In the genomic region with DNA sequence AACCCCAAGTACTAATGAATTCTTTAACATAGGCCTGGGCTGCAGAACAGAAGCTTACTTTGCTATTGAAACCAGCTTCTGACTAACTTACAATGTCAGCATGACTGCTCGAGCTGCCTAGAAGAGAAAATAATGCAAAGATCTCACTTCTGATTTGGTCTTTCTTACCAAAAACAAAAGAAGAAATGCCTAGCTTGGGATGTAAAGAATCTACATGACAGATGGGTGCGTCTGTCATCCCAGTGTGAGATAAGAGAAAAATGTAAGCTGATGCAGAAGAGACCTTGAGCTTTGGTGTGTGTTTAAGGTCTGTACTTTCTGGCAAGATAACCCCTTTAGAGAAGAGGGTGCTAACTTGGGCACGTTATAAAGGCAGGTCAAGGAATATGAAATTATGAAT, we compare ENCODE assay signal across 1 cellular context.
TF ChIP-seq lines count a peak whose summit lies in the region.

No MANE protein-coding gene starts in this region.

TF ChIP-seq in HepG2, 621 proteins besides CTCF, POLR2A, EP300 and RAD21 (continues in another document):
- TF ChIP-seq FOXP1 (IDR thresholded peaks at IDR 0.05) (no peak), FOXP1 (CRISPR knock-in tag; IDR thresholded peaks at IDR 0.05) (peak; percentile 49; the same call in 1 of the 2 replicates), ZNF230 (CRISPR knock-in tag; IDR thresholded peaks at IDR 0.05) (no peak), SOX6 (IDR thresholded peaks at IDR 0.05) (no peak), SOX6 (CRISPR knock-in tag; IDR thresholded peaks at IDR 0.05) (peak; percentile 70; the same call in 1 of the 2 replicates), NCOA2 (CRISPR knock-in tag; IDR thresholded peaks at IDR 0.05) (peak; percentile 55), MED1 (CRISPR knock-in tag; IDR thresholded peaks at IDR 0.05) (peak; percentile 58), MXI1 (IDR thresholded peaks at IDR 0.05; ENCODE audit: borderline replicate concordance, low read depth, low read length) (no peak), SAP130 (CRISPR knock-in tag; IDR thresholded peaks at IDR 0.05; ENCODE audit: low read depth) (peak; percentile 72), NFE2 (CRISPR knock-in tag; IDR thresholded peaks at IDR 0.05) (no peak), HOXD1 (CRISPR knock-in tag; IDR thresholded peaks at IDR 0.05) (0 out of 2 replicates have a peak, but pooled peaks have one; percentile 30), SIX4 (CRISPR knock-in tag; IDR thresholded peaks at IDR 0.05) (peak; percentile 42; the same call in 1 of the 2 replicates), CREM (IDR thresholded peaks at IDR 0.05) (peak; percentile 35; the same call in 1 of the 2 replicates), CREM (CRISPR knock-in tag; IDR thresholded peaks at IDR 0.05) (no peak), THAP11 (CRISPR knock-in tag; IDR thresholded peaks at IDR 0.05) (0 out of 2 replicates have a peak, but pooled peaks have one; percentile 17), SOX5 (CRISPR knock-in tag; IDR thresholded peaks at IDR 0.05; ENCODE audit: borderline replicate concordance) (peak; percentile 51), HNF4A (CRISPR knock-in tag; IDR thresholded peaks at IDR 0.05) (peak; percentile 84), CAMTA2 (CRISPR knock-in tag; IDR thresholded peaks at IDR 0.05; ENCODE audit: borderline replicate concordance) (no peak), RXRB (CRISPR knock-in tag; IDR thresholded peaks at IDR 0.05; ENCODE audit: borderline replicate concordance) (peak; percentile 11; the same call in 1 of the 2 replicates)
- TF ChIP-seq, protein P1, sequence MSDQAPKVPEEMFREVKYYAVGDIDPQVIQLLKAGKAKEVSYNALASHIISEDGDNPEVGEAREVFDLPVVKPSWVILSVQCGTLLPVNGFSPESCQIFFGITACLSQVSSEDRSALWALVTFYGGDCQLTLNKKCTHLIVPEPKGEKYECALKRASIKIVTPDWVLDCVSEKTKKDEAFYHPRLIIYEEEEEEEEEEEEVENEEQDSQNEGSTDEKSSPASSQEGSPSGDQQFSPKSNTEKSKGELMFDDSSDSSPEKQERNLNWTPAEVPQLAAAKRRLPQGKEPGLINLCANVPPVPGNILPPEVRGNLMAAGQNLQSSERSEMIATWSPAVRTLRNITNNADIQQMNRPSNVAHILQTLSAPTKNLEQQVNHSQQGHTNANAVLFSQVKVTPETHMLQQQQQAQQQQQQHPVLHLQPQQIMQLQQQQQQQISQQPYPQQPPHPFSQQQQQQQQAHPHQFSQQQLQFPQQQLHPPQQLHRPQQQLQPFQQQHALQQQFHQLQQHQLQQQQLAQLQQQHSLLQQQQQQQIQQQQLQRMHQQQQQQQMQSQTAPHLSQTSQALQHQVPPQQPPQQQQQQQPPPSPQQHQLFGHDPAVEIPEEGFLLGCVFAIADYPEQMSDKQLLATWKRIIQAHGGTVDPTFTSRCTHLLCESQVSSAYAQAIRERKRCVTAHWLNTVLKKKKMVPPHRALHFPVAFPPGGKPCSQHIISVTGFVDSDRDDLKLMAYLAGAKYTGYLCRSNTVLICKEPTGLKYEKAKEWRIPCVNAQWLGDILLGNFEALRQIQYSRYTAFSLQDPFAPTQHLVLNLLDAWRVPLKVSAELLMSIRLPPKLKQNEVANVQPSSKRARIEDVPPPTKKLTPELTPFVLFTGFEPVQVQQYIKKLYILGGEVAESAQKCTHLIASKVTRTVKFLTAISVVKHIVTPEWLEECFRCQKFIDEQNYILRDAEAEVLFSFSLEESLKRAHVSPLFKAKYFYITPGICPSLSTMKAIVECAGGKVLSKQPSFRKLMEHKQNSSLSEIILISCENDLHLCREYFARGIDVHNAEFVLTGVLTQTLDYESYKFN (CRISPR knock-in tag; conservative IDR thresholded peaks at IDR 0.05), result peak; percentile 76
- TF ChIP-seq, protein P2, sequence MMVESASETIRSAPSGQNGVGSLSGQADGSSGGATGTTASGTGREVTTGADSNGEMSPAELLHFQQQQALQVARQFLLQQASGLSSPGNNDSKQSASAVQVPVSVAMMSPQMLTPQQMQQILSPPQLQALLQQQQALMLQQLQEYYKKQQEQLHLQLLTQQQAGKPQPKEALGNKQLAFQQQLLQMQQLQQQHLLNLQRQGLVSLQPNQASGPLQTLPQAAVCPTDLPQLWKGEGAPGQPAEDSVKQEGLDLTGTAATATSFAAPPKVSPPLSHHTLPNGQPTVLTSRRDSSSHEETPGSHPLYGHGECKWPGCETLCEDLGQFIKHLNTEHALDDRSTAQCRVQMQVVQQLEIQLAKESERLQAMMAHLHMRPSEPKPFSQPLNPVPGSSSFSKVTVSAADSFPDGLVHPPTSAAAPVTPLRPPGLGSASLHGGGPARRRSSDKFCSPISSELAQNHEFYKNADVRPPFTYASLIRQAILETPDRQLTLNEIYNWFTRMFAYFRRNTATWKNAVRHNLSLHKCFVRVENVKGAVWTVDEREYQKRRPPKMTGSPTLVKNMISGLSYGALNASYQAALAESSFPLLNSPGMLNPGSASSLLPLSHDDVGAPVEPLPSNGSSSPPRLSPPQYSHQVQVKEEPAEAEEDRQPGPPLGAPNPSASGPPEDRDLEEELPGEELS (CRISPR knock-in tag; IDR thresholded peaks at IDR 0.05), result peak; percentile 41; the same call in 1 of the 2 replicates
- TF ChIP-seq, protein P3, sequence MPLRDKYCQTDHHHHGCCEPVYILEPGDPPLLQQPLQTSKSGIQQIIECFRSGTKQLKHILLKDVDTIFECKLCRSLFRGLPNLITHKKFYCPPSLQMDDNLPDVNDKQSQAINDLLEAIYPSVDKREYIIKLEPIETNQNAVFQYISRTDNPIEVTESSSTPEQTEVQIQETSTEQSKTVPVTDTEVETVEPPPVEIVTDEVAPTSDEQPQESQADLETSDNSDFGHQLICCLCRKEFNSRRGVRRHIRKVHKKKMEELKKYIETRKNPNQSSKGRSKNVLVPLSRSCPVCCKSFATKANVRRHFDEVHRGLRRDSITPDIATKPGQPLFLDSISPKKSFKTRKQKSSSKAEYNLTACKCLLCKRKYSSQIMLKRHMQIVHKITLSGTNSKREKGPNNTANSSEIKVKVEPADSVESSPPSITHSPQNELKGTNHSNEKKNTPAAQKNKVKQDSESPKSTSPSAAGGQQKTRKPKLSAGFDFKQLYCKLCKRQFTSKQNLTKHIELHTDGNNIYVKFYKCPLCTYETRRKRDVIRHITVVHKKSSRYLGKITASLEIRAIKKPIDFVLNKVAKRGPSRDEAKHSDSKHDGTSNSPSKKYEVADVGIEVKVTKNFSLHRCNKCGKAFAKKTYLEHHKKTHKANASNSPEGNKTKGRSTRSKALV (CRISPR knock-in tag; IDR thresholded peaks at IDR 0.05), result no peak
- TF ChIP-seq, protein P4, sequence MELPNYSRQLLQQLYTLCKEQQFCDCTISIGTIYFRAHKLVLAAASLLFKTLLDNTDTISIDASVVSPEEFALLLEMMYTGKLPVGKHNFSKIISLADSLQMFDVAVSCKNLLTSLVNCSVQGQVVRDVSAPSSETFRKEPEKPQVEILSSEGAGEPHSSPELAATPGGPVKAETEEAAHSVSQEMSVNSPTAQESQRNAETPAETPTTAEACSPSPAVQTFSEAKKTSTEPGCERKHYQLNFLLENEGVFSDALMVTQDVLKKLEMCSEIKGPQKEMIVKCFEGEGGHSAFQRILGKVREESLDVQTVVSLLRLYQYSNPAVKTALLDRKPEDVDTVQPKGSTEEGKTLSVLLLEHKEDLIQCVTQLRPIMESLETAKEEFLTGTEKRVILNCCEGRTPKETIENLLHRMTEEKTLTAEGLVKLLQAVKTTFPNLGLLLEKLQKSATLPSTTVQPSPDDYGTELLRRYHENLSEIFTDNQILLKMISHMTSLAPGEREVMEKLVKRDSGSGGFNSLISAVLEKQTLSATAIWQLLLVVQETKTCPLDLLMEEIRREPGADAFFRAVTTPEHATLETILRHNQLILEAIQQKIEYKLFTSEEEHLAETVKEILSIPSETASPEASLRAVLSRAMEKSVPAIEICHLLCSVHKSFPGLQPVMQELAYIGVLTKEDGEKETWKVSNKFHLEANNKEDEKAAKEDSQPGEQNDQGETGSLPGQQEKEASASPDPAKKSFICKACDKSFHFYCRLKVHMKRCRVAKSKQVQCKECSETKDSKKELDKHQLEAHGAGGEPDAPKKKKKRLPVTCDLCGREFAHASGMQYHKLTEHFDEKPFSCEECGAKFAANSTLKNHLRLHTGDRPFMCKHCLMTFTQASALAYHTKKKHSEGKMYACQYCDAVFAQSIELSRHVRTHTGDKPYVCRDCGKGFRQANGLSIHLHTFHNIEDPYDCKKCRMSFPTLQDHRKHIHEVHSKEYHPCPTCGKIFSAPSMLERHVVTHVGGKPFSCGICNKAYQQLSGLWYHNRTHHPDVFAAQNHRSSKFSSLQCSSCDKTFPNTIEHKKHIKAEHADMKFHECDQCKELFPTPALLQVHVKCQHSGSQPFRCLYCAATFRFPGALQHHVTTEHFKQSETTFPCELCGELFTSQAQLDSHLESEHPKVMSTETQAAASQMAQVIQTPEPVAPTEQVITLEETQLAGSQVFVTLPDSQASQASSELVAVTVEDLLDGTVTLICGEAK (IDR thresholded peaks at IDR 0.05), result no peak
- TF ChIP-seq, protein P4 (CRISPR knock-in tag; IDR thresholded peaks at IDR 0.05), result no peak
- TF ChIP-seq, protein P5, sequence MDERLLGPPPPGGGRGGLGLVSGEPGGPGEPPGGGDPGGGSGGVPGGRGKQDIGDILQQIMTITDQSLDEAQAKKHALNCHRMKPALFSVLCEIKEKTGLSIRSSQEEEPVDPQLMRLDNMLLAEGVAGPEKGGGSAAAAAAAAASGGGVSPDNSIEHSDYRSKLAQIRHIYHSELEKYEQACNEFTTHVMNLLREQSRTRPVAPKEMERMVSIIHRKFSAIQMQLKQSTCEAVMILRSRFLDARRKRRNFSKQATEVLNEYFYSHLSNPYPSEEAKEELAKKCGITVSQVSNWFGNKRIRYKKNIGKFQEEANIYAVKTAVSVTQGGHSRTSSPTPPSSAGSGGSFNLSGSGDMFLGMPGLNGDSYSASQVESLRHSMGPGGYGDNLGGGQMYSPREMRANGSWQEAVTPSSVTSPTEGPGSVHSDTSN (CRISPR knock-in tag; IDR thresholded peaks at IDR 0.05), result 0 out of 2 replicates have a peak, but pooled peaks have one; percentile 17
- TF ChIP-seq, protein P6, sequence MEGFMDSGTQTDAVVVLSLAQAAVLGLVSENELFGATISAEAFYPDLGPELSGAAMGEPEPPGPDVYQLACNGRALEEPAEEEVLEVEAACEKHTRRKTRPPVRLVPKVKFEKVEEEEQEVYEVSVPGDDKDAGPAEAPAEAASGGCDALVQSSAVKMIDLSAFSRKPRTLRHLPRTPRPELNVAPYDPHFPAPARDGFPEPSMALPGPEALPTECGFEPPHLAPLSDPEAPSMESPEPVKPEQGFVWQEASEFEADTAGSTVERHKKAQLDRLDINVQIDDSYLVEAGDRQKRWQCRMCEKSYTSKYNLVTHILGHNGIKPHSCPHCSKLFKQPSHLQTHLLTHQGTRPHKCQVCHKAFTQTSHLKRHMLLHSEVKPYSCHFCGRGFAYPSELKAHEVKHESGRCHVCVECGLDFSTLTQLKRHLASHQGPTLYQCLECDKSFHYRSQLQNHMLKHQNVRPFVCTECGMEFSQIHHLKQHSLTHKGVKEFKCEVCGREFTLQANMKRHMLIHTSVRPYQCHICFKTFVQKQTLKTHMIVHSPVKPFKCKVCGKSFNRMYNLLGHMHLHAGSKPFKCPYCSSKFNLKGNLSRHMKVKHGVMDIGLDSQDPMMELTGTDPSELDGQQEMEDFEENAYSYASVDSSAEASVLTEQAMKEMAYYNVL (CRISPR knock-in tag; IDR thresholded peaks at IDR 0.05; ENCODE audit: borderline replicate concordance), result peak; percentile 63; the same call in 1 of the 2 replicates
- TF ChIP-seq, protein P7, sequence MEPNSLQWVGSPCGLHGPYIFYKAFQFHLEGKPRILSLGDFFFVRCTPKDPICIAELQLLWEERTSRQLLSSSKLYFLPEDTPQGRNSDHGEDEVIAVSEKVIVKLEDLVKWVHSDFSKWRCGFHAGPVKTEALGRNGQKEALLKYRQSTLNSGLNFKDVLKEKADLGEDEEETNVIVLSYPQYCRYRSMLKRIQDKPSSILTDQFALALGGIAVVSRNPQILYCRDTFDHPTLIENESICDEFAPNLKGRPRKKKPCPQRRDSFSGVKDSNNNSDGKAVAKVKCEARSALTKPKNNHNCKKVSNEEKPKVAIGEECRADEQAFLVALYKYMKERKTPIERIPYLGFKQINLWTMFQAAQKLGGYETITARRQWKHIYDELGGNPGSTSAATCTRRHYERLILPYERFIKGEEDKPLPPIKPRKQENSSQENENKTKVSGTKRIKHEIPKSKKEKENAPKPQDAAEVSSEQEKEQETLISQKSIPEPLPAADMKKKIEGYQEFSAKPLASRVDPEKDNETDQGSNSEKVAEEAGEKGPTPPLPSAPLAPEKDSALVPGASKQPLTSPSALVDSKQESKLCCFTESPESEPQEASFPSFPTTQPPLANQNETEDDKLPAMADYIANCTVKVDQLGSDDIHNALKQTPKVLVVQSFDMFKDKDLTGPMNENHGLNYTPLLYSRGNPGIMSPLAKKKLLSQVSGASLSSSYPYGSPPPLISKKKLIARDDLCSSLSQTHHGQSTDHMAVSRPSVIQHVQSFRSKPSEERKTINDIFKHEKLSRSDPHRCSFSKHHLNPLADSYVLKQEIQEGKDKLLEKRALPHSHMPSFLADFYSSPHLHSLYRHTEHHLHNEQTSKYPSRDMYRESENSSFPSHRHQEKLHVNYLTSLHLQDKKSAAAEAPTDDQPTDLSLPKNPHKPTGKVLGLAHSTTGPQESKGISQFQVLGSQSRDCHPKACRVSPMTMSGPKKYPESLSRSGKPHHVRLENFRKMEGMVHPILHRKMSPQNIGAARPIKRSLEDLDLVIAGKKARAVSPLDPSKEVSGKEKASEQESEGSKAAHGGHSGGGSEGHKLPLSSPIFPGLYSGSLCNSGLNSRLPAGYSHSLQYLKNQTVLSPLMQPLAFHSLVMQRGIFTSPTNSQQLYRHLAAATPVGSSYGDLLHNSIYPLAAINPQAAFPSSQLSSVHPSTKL (CRISPR knock-in tag; IDR thresholded peaks at IDR 0.05), result peak; percentile 74
